In genomic region chr4:147683172-147683571, GRCh38 we compare ENCODE assay signal across 8 cellular contexts. TPM values are rescaled to one million over a fixed set of nuclear protein-coding genes. Genes with fewer than 3 reads are reported as not detected.
DNase-seq lines count a peak whose midpoint lies in the region; ATAC-seq, FAIRE-seq and TF ChIP-seq lines count a peak whose summit lies in the region.

No MANE protein-coding gene starts in this region.

- H2AFZ ChIP-seq in H1 (ENCODE audit: low read length): no peak overlapping the region; the same call in 1 of the 2 replicates

- no peak overlapping the region for H3K4ac ChIP-seq in H1 (replicated peaks; ENCODE audit: insufficient read length, low read depth, low read length)
- H3K4ac ChIP-seq in mesendoderm (ENCODE audit: low read depth, low read length): peak overlapping the region; percentile 12

- H3K23me2 ChIP-seq in H1 (ENCODE audit: low read depth, low read length): peaks cover 5% of the 10 kb centered on the region; the same call in 1 of the 2 replicates

- no peak overlapping the region for H3K18ac ChIP-seq in H1 (ENCODE audit: extremely low read depth, low read length)
- H3K18ac ChIP-seq in mesendoderm (ENCODE audit: low read length): no peak overlapping the region

- no peak for TF ChIP-seq RAD21 in H1 (IDR thresholded peaks at IDR 0.05 in 1 of 2, conservative IDR thresholded peaks at IDR 0.05 in 1 of 2; ENCODE audit: low read depth in 2 of 2, low read length in 2 of 2)

- FAIRE-seq in H1 (lab: Jason Lieb, UNC): no peak

- H3K9me3 ChIP-seq in BLaER1 (no peaks in the 10 kb centered on the region), H1 (ENCODE audit: insufficient read depth in 2 of 2, low read depth in 1 of 2, low read length in 1 of 2) (no peaks in the 10 kb centered on the region), upper lobe of left lung (no peaks in the 10 kb centered on the region)

- H3K56ac ChIP-seq in H1 (replicated peaks; ENCODE audit: insufficient read length, low read depth, low read length) (no peak overlapping the region), mesendoderm (ENCODE audit: low read length) (peak overlapping the region; percentile 84)

- 39% methylated on average over 10 of the region's 10 CpGs; no CpG with 5 or more reads in 1 of the 2 experiments for WGBS in H1 (ENCODE audit: extremely low coverage in 1 of 2, insufficient coverage in 1 of 2, insufficient read length in 1 of 2, insufficient replicate concordance in 2 of 2, low coverage in 1 of 2, low lambda C conversion rate in 2 of 2, missing lambda C conversion rate in 1 of 2), 2 experiments
- no CpG with 5 or more reads among the region's 10 CpGs for WGBS in mesendoderm (ENCODE audit: extremely low coverage, insufficient coverage, low lambda C conversion rate)
- WGBS in upper lobe of left lung, 2 donors: 0 to 1% methylated on average over 10 of the region's 10 CpGs

- H2BK5ac ChIP-seq in H1 (ENCODE audit: low read depth, low read length): no peak overlapping the region
- no peak overlapping the region for H2BK5ac ChIP-seq in mesendoderm (ENCODE audit: low read length)

- H3K4me1 ChIP-seq in BLaER1: peaks cover 19% of the 10 kb centered on the region
- peaks cover 0 to 6% (median 3%) of the 10 kb centered on the region in 4 experiments; a peak in 4 of 7 replicates for H3K4me1 ChIP-seq in H1 (replicated peaks in 1 of 4; ENCODE audit: control insufficient read depth in 3 of 4, insufficient read depth in 4 of 4, low read length in 3 of 4)
- H3K4me1 ChIP-seq in mesendoderm (ENCODE audit: control insufficient read depth, low read depth, low read length): no peaks in the 10 kb centered on the region
- H3K4me1 ChIP-seq in upper lobe of left lung: peaks cover 0 to 20% (median 12%) of the 10 kb centered on the region in 4 donors

- no peak overlapping the region for H2BK12ac ChIP-seq in H1 (ENCODE audit: low read depth, low read length)

- peak; percentile 20 for DNase-seq in HEK293T (ENCODE audit: extremely low spot score)
- DNase-seq in SW480 (ENCODE audit: low spot score): peak; percentile 8
- DNase-seq in H1 (ENCODE audit: low read depth in 1 of 2, low spot score in 2 of 2): no peak
- peak; percentile 1 for DNase-seq in mesendoderm
- peak in 1 of 2 donors; percentile 33 for DNase-seq in upper lobe of left lung
- DNase-seq in effector CD4-positive, alpha-beta T cell: no peak

- H2AK5ac ChIP-seq in H1 (ENCODE audit: low read depth, low read length): no peak overlapping the region
- H2AK5ac ChIP-seq in mesendoderm (ENCODE audit: low read length): no peak overlapping the region

- H3K36me3 ChIP-seq in BLaER1 (peaks cover 17% of the 10 kb centered on the region), H1 (ENCODE audit: control insufficient read depth in 2 of 4, insufficient read depth in 4 of 4, low read length in 3 of 4) (peaks cover 0 to 6% (median 1%) of the 10 kb centered on the region in 4 experiments; a peak in 2 of 8 replicates), mesendoderm (ENCODE audit: control insufficient read depth, insufficient read depth, low read length) (no peaks in the 10 kb centered on the region), upper lobe of left lung (peaks cover 0 to 15% (median 2%) of the 10 kb centered on the region in 4 donors)

- H2BK15ac ChIP-seq in H1 (ENCODE audit: low read length) (no peak overlapping the region), mesendoderm (replicated peaks; ENCODE audit: low read depth) (no peak overlapping the region)

- H3K27ac ChIP-seq in BLaER1: peak overlapping the region; percentile 87
- no peak overlapping the region for H3K27ac ChIP-seq in H1 (ENCODE audit: low read depth, low read length)
- no peak overlapping the region for H3K27ac ChIP-seq in mesendoderm (ENCODE audit: low read depth, low read length)
- H3K27ac ChIP-seq in upper lobe of left lung: peak overlapping the region; percentile 83 to 93 (median 88)

- H3K4me3 ChIP-seq in BLaER1 (peak overlapping the region; percentile 82), H1 (ENCODE audit: extremely low read depth in 1 of 4, insufficient read depth in 2 of 4, low read depth in 3 of 4, low read length in 4 of 4) (peak overlapping the region; percentile 68 to 83 (median 77)), mesendoderm (ENCODE audit: low read length) (peak overlapping the region; percentile 63), upper lobe of left lung (peak overlapping the region; percentile 62 to 73 (median 66))

- TF ChIP-seq EP300 in H1 (IDR thresholded peaks at IDR 0.05; ENCODE audit: borderline replicate concordance in 1 of 2, low read depth in 2 of 2, low read length in 2 of 2) (no peak), upper lobe of left lung (IDR thresholded peaks at IDR 0.05) (no peak)

- no peak overlapping the region for H4K91ac ChIP-seq in H1 (replicated peaks; ENCODE audit: insufficient read length, low read length)

- CTCF ChIA-PET in HEK293T (lab: Yijun Ruan, JAX): interaction anchor here (1.8 to 2.5 kb wide), 2 partner anchors 66 to 184 kb away, joined by 3 to 19 read pairs; partner anchors contain the start of gene TMEM184C
- CTCF ChIA-PET in H1 (lab: Charles Lee; ENCODE audit: partially characterized antibody): interaction anchor here (0.8 to 4.3 kb wide), 5 partner anchors 9 to 184 kb away, joined by 3 to 28 read pairs (median 5); no protein-coding TSS in a partner anchor

- no peaks in the 10 kb centered on the region for H3K27me3 ChIP-seq in BLaER1
- H3K27me3 ChIP-seq in H1 (replicated peaks in 1 of 4; ENCODE audit: control insufficient read depth in 3 of 4, extremely low read depth in 1 of 4, insufficient read depth in 3 of 4, low read length in 3 of 4): no peaks in the 10 kb centered on the region
- H3K27me3 ChIP-seq in mesendoderm (ENCODE audit: insufficient read depth, low read length, poor library complexity): no peaks in the 10 kb centered on the region
- no peaks in the 10 kb centered on the region for H3K27me3 ChIP-seq in upper lobe of left lung

- H4K20me1 ChIP-seq in BLaER1: 0 out of 2 replicates have a peak, but pooled peaks cover 7% of the 10 kb centered on the region
- peaks cover 0 to 2% of the 10 kb centered on the region in 2 experiments for H4K20me1 ChIP-seq in H1 (replicated peaks in 1 of 2; ENCODE audit: control insufficient read depth in 1 of 2, insufficient read depth in 2 of 2, low read length in 2 of 2)

- POLR2A ChIA-PET in HEK293T (lab: Yijun Ruan, JAX) (interaction anchor here (0.6 to 2.6 kb wide), 29 partner anchors 9 to 755 kb away, joined by 3 to 42 read pairs (median 5); partner anchors contain the start of genes ARHGAP10 and TMEM184C), H1 (lab: Charles Lee; ENCODE audit: partially characterized antibody) (interaction anchor here (1.0 to 2.4 kb wide), 6 partner anchors 11 to 66 kb away, joined by 3 to 11 read pairs (median 6); partner anchors contain the start of genes ARHGAP10 and TMEM184C)

- peaks cover 3% of the 10 kb centered on the region; the same call in 1 of the 2 replicates for H3K79me1 ChIP-seq in H1 (ENCODE audit: low read depth, low read length)
- peaks cover 3% of the 10 kb centered on the region for H3K79me1 ChIP-seq in mesendoderm (ENCODE audit: low read length)

- H2BK120ac ChIP-seq in H1 (replicated peaks; ENCODE audit: low read depth, low read length): no peak overlapping the region
- H2BK120ac ChIP-seq in mesendoderm (ENCODE audit: low read depth, low read length): no peak overlapping the region

- H4K8ac ChIP-seq in H1 (ENCODE audit: extremely low read depth, insufficient read depth, low read length) (no peak overlapping the region), mesendoderm (ENCODE audit: low read depth, low read length) (no peak overlapping the region)

- TF ChIP-seq CTCF in H1 (IDR thresholded peaks at IDR 0.05; ENCODE audit: control extremely low read depth in 1 of 3, insufficient read depth in 1 of 3, low read depth in 1 of 3, low read length in 3 of 3) (no peak), upper lobe of left lung (IDR thresholded peaks at IDR 0.05) (no peak)

- H3K79me2 ChIP-seq in H1 (ENCODE audit: control insufficient read depth in 1 of 2, insufficient read depth in 2 of 2, low read length in 2 of 2) (peaks cover 0 to 22% of the 10 kb centered on the region in 2 experiments; a peak in 2 of 4 replicates), mesendoderm (ENCODE audit: control insufficient read depth, insufficient read depth, low read length) (peaks cover 6% of the 10 kb centered on the region)

- TF ChIP-seq POLR2A in H1 (IDR thresholded peaks at IDR 0.05; ENCODE audit: control extremely low read depth in 1 of 2, low read depth in 2 of 2, low read length in 2 of 2) (no peak), upper lobe of left lung (IDR thresholded peaks at IDR 0.05) (peak in 2 of 4 donors; percentile 2 to 17)

- H3K23ac ChIP-seq in H1 (ENCODE audit: insufficient read length) (no peak overlapping the region), mesendoderm (ENCODE audit: low read length) (no peak overlapping the region)

- no peak overlapping the region for H2BK20ac ChIP-seq in H1 (ENCODE audit: low read length)

- H3K4me2 ChIP-seq in BLaER1 (peak overlapping the region; percentile 83), H1 (ENCODE audit: insufficient read depth in 1 of 2, low read depth in 2 of 2, low read length in 2 of 2) (peak overlapping the region; percentile 72 to 75), mesendoderm (ENCODE audit: low read length) (peak overlapping the region; percentile 18)

- H3K14ac ChIP-seq in H1 (ENCODE audit: insufficient read length): no peak overlapping the region

- H4K5ac ChIP-seq in H1 (ENCODE audit: insufficient read length, low read depth, low read length) (no peak overlapping the region), mesendoderm (ENCODE audit: low read length) (no peak overlapping the region)

- ATAC-seq in upper lobe of left lung (ENCODE audit: low FRiP score in 2 of 2) (peak; percentile 47 to 71), HG03159 (IDR thresholded peaks at IDR 0.05; ENCODE audit: unreplicated experiment) (no peak)

- H3K9ac ChIP-seq in BLaER1: peak overlapping the region; percentile 87
- peak overlapping the region; percentile 25 to 78 (median 72); a peak in 5 of 7 replicates for H3K9ac ChIP-seq in H1 (replicated peaks in 1 of 4; ENCODE audit: extremely low read depth in 1 of 4, low read depth in 3 of 4, low read length in 3 of 4)
- peak overlapping the region; percentile 81 for H3K9ac ChIP-seq in mesendoderm (ENCODE audit: low read length)

RNA-seq across cellular contexts. Expression of gene PRMT9, which starts 0.8 kb away (rescaled TPM):
- 9.6 and 9.9 TPM in 2 replicates for total RNA-seq in H1 (2021; fragmentation: NEBNext Ultra II Directional; extraction: Animal tissue kit (Norgen Biotek cat#: 25700))
- polyA plus RNA-seq in H1 (2011; rRNA removed): 2.7 and 3.8 TPM in 2 replicates
- 4.1 TPM for polyA plus RNA-seq in H1 (2011; cell fraction: cytosol; rRNA removed)
- 2.5 TPM for polyA plus RNA-seq in H1 (2011; cell fraction: nucleus; rRNA removed)
- 5.4 to 8.4 TPM (median 6.1 TPM) in 4 replicates for polyA plus RNA-seq in H1 (2012, experiment 1 of 2)
- polyA plus RNA-seq in H1 (2012, experiment 2 of 2): 0.35 TPM
- polyA plus RNA-seq in H1 (2013, experiment 1 of 2): 4.2 TPM
- polyA plus RNA-seq in H1 (2013, experiment 2 of 2): 4.0 TPM
- 7.6 and 14.6 TPM in 2 replicates for polyA minus RNA-seq in H1 (2011; rRNA and poly(A)+ RNA removed)
- polyA minus RNA-seq in H1 (2011; cell fraction: cytosol; rRNA and poly(A)+ RNA removed): 6.7 TPM
- polyA minus RNA-seq in H1 (2011; cell fraction: nucleus; rRNA and poly(A)+ RNA removed): 11.6 TPM
- polyA plus RNA-seq in mesendoderm (2013, experiment 1 of 2): 4.7 TPM
- polyA plus RNA-seq in mesendoderm (2013, experiment 2 of 2): 4.8 TPM
- 10 to 100 TPM in 2 of 6 donors, 1 to 10 TPM in 4; 5.7 to 12.6 (median 8.0) TPM for total RNA-seq in upper lobe of left lung

RNA-seq across cellular contexts. Expression of gene ARHGAP10, which starts 48.7 kb away (rescaled TPM):
- 6.0 and 6.1 TPM in 2 replicates for total RNA-seq in H1 (2021; fragmentation: NEBNext Ultra II Directional; extraction: Animal tissue kit (Norgen Biotek cat#: 25700))
- 3.2 and 3.7 TPM in 2 replicates for polyA plus RNA-seq in H1 (2011; rRNA removed)
- polyA plus RNA-seq in H1 (2011; cell fraction: cytosol; rRNA removed): 3.2 TPM
- 5.0 TPM for polyA plus RNA-seq in H1 (2011; cell fraction: nucleus; rRNA removed)
- 4.0 to 5.1 TPM (median 4.7 TPM) in 4 replicates for polyA plus RNA-seq in H1 (2012, experiment 1 of 2)
- polyA plus RNA-seq in H1 (2012, experiment 2 of 2): 0.94 TPM
- polyA plus RNA-seq in H1 (2013, experiment 1 of 2): 3.6 TPM
- 3.7 TPM for polyA plus RNA-seq in H1 (2013, experiment 2 of 2)
- polyA minus RNA-seq in H1 (2011; rRNA and poly(A)+ RNA removed): 5.9 and 6.7 TPM in 2 replicates
- 2.9 TPM for polyA minus RNA-seq in H1 (2011; cell fraction: cytosol; rRNA and poly(A)+ RNA removed)
- polyA minus RNA-seq in H1 (2011; cell fraction: nucleus; rRNA and poly(A)+ RNA removed): 17.1 TPM
- polyA plus RNA-seq in mesendoderm (2013, experiment 1 of 2): 12.9 TPM
- polyA plus RNA-seq in mesendoderm (2013, experiment 2 of 2): 13.3 TPM
- total RNA-seq in upper lobe of left lung: 10 to 100 TPM; 25.9 to 47.1 (median 29.5) TPM

Comparison
In these comparisons a context has a peak if more than half of its experiments do, and no peak if none do; other contexts are left out.
1. H3K27ac ChIP-seq: peak in BLaER1 (single experiment) and upper lobe of left lung (4 of 4); none in H1 (single experiment) and mesendoderm (single experiment).
2. H3K4me2 ChIP-seq: peak in every context shown above with its lines; median percentile 83 in BLaER1; 74 in H1; 18 in mesendoderm.
3. DNase-seq: peak in HEK293T (single experiment), SW480 (single experiment) and mesendoderm (single experiment); none in H1 (0 of 2) and effector CD4-positive, alpha-beta T cell (single experiment).
4. Peak in every context shown above with its lines, with median percentiles within 50 percentile points of each other: H3K4me3 ChIP-seq and H3K9ac ChIP-seq.